2 cellular contexts compared by ENCODE assay signal in genomic region chr1:230858918-230859819, GRCh38.
TF ChIP-seq lines count a peak whose summit lies in the region.

No MANE protein-coding gene starts in this region.

TF ChIP-seq in IMR-90, 13 proteins besides CTCF, POLR2A, EP300 and RAD21 (continued from another document):
- no peak for TF ChIP-seq ELK1 (IDR thresholded peaks at IDR 0.05; ENCODE audit: borderline replicate concordance, low read depth, low read length)
- TF ChIP-seq CEBPB (IDR thresholded peaks at IDR 0.05; ENCODE audit: low read depth, low read length): peak; percentile 4; the same call in 1 of the 2 replicates
- TF ChIP-seq MAFK (IDR thresholded peaks at IDR 0.05; ENCODE audit: low read depth, low read length): no peak
- TF ChIP-seq RCOR1 (IDR thresholded peaks at IDR 0.05; ENCODE audit: insufficient replicate concordance, low read length): peak; percentile 86
- TF ChIP-seq MXI1 (IDR thresholded peaks at IDR 0.05; ENCODE audit: borderline replicate concordance, low read depth, low read length): peak; percentile 42; the same call in 1 of the 2 replicates

TF ChIP-seq in SK-N-SH, 30 proteins besides CTCF, POLR2A, EP300 and RAD21 (continued from another document):
- TF ChIP-seq IRF3 (IDR thresholded peaks at IDR 0.05; ENCODE audit: low read depth, low read length): no peak
- TF ChIP-seq FOSL2 (IDR thresholded peaks at IDR 0.05; ENCODE audit: borderline replicate concordance, low read depth): no peak
- TF ChIP-seq RFX5 (IDR thresholded peaks at IDR 0.05; ENCODE audit: low read length): no peak
- no peak for TF ChIP-seq USF2 (IDR thresholded peaks at IDR 0.05; ENCODE audit: borderline replicate concordance, low read depth, low read length)
- no peak for TF ChIP-seq USF1 (IDR thresholded peaks at IDR 0.05; ENCODE audit: borderline replicate concordance, low read depth)
- TF ChIP-seq ELF1 (IDR thresholded peaks at IDR 0.05): no peak
- no peak for TF ChIP-seq EZH2phosphoT487 (IDR thresholded peaks at IDR 0.05; ENCODE audit: borderline replicate concordance, low read depth)
- no peak for TF ChIP-seq JUND (IDR thresholded peaks at IDR 0.05)
- TF ChIP-seq TAF1 (IDR thresholded peaks at IDR 0.05; ENCODE audit: borderline replicate concordance, low read depth, low read length): no peak
- TF ChIP-seq YY1 (IDR thresholded peaks at IDR 0.05; ENCODE audit: low read depth): no peak
- no peak for TF ChIP-seq SMC3 (IDR thresholded peaks at IDR 0.05; ENCODE audit: low read depth, low read length)
- TF ChIP-seq NFIC (IDR thresholded peaks at IDR 0.05; ENCODE audit: borderline replicate concordance): no peak
- TF ChIP-seq MXI1 (IDR thresholded peaks at IDR 0.05; ENCODE audit: low read depth, low read length): no peak
- no peak for TF ChIP-seq PBX3 (IDR thresholded peaks at IDR 0.05)
- TF ChIP-seq MEF2A (IDR thresholded peaks at IDR 0.05; ENCODE audit: borderline replicate concordance, low read depth): no peak
- TF ChIP-seq SIN3A (IDR thresholded peaks at IDR 0.05; ENCODE audit: borderline replicate concordance, low read depth, low read length): no peak
- TF ChIP-seq RCOR1 (IDR thresholded peaks at IDR 0.05; ENCODE audit: low read length): no peak
TF ChIP-seq in SK-N-SH: peak in this region for 0.
